7 cellular contexts compared by ENCODE assay signal in the genomic region with DNA sequence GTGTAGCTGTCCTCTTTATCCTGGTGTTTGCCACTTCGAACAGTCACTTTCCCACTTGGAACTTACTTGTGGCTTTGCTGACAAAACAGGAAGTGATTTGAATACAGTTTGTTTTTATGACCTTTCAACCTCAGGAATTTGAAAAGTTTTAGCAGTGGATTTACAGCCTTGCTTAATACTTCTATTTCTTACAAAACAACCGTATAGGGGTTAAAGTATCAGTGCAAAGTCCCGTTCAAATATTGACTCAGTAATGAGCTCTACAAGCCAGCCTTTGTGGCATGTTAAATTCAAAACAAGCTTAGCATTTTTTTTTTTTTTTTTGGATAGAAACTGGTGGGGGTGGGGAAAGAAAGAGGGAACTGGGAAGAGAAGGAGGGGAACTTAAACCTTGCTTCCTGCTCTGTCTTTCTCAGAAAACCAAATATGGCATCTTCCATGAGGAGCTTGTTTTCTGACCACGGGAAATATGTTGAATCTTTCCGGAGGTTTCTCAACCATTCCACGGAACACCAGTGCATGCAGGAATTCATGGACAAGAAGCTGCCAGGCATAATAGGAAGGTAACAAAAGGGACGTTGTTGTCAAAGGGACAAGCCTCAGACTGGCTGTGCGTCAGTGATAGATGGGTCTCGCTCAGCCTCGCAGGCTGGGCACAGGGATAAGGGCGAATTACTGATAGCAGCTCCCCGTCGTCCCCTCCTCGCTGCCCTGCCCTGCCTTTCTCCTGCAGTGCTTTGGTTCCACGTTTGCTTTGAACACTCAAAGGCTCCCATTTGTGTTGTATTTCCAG. TPM values are rescaled to one million over a fixed set of nuclear protein-coding genes. Genes with fewer than 3 reads are reported as not detected.
DNase-seq lines count a peak whose midpoint lies in the region; ATAC-seq and TF ChIP-seq lines count a peak whose summit lies in the region.

A gene (plus strand): TSS at position 408 of the 793 bp plus-strand sequence. CDS start 19 bp downstream, at position 427.

- TF ChIP-seq CTCF in cardiac muscle cell (IDR thresholded peaks at IDR 0.05; ENCODE audit: low read depth, low read length), result no peak

- H3K27me3 ChIP-seq in adipocyte (replicated peaks; ENCODE audit: control insufficient read depth, insufficient read depth, low read length) (no peaks in the 10 kb centered on the region), cardiac muscle cell (no peaks in the 10 kb centered on the region), trophoblast cell (ENCODE audit: insufficient read depth, low read length) (no peaks in the 10 kb centered on the region)

- peak within 1 kb of the TSS; percentile 58 for H3K4me2 ChIP-seq in trophoblast cell (ENCODE audit: low read length)

- peak within 1 kb of the TSS; percentile 45 for H4K12ac ChIP-seq in trophoblast cell (ENCODE audit: low read depth, low read length)

- ATAC-seq in HG02759 (IDR thresholded peaks at IDR 0.05; ENCODE audit: unreplicated experiment), result no peak
- ATAC-seq in GM21367 (IDR thresholded peaks at IDR 0.05; ENCODE audit: unreplicated experiment), result no peak

- no peak within 1 kb of the TSS for H3K23ac ChIP-seq in trophoblast cell (ENCODE audit: low read length)

- WGBS in trophoblast cell (ENCODE audit: extremely low coverage, insufficient coverage, insufficient read length), result no CpG with 5 or more reads among the region's 15 CpGs

- peak within 1 kb of the TSS; percentile 54 for H3K4ac ChIP-seq in trophoblast cell (ENCODE audit: low read depth, low read length)

- peak within 1 kb of the TSS; percentile 78 for H3K14ac ChIP-seq in trophoblast cell (ENCODE audit: low read length)

- peak within 1 kb of the TSS; percentile 86 for H4K91ac ChIP-seq in trophoblast cell (ENCODE audit: low read depth, low read length)

- H3K27ac ChIP-seq in cardiac muscle cell (peak within 1 kb of the TSS; percentile 92), trophoblast cell (ENCODE audit: low read depth, low read length) (peak within 1 kb of the TSS; percentile 96)

- peak within 1 kb of the TSS; percentile 55 for H2BK12ac ChIP-seq in trophoblast cell (ENCODE audit: low read length)

- H3K79me1 ChIP-seq in trophoblast cell (ENCODE audit: low read length), result peaks cover 13% of the 10 kb centered on the region

- peak within 1 kb of the TSS; percentile 86 for H2BK120ac ChIP-seq in trophoblast cell (ENCODE audit: insufficient read depth, low read length, poor library complexity)

- H3K36me3 ChIP-seq in adipocyte (ENCODE audit: control insufficient read depth, insufficient read depth, low read length, severe bottlenecking), result peaks cover 13% of the 10 kb centered on the region
- H3K36me3 ChIP-seq in cardiac muscle cell, result no peaks in the 10 kb centered on the region
- no peaks in the 10 kb centered on the region for H3K36me3 ChIP-seq in trophoblast cell (ENCODE audit: control insufficient read depth in 1 of 2, insufficient read depth in 2 of 2, low read length in 2 of 2)

- H3K9ac ChIP-seq in adipocyte (ENCODE audit: low read length) (peak within 1 kb of the TSS; percentile 98), trophoblast cell (ENCODE audit: low read length) (peak within 1 kb of the TSS; percentile 72)

- H3K4me1 ChIP-seq in adipocyte (ENCODE audit: control insufficient read depth, insufficient read depth, low read length) (peaks cover 41% of the 10 kb centered on the region), cardiac muscle cell (ENCODE audit: low read depth) (peaks cover 19% of the 10 kb centered on the region), trophoblast cell (ENCODE audit: control insufficient read depth in 1 of 2, insufficient read depth in 2 of 2, low read length in 2 of 2) (peaks cover 0 to 5% of the 10 kb centered on the region in 2 experiments)

- peak within 1 kb of the TSS; percentile 94 for H3K4me3 ChIP-seq in adipocyte (ENCODE audit: low read length)
- peak within 1 kb of the TSS; percentile 14 for H3K4me3 ChIP-seq in cardiac muscle cell
- peak within 1 kb of the TSS; percentile 63 for H3K4me3 ChIP-seq in trophoblast cell (ENCODE audit: low read depth, low read length)

- H3K79me2 ChIP-seq in trophoblast cell (ENCODE audit: control insufficient read depth, insufficient read depth, low read length, poor library complexity), result peaks cover 3% of the 10 kb centered on the region

- H3K18ac ChIP-seq in trophoblast cell (ENCODE audit: low read length), result peak within 1 kb of the TSS; percentile 58

- H2AK5ac ChIP-seq in trophoblast cell (ENCODE audit: low read length), result peak within 1 kb of the TSS; percentile 28

- DNase-seq in HT-29 (ENCODE audit: low spot score) (peak; percentile 86), adipocyte (ENCODE audit: low read depth) (peak; percentile 65), cardiac muscle cell (ENCODE audit: low read depth in 1 of 2, low spot score in 1 of 2) (peak; percentile 45 to 87), trophoblast cell (peak; percentile 12 to 76), NCI-H2171 (lab: John Stamatoyannopoulos, UW) (no peak)

- peak within 1 kb of the TSS; percentile 38 for H2AFZ ChIP-seq in trophoblast cell (ENCODE audit: insufficient read depth, low read length, poor library complexity)

- peak within 1 kb of the TSS; percentile 76 for H2BK5ac ChIP-seq in trophoblast cell (ENCODE audit: low read depth, low read length, poor library complexity)

- H3K9me3 ChIP-seq in adipocyte (ENCODE audit: control insufficient read depth, low read length), result no peaks in the 10 kb centered on the region
- H3K9me3 ChIP-seq in cardiac muscle cell (ENCODE audit: low read depth), result no peaks in the 10 kb centered on the region
- H3K9me3 ChIP-seq in trophoblast cell (ENCODE audit: insufficient read depth, low read depth, low read length), result no peaks in the 10 kb centered on the region

- peak within 1 kb of the TSS; percentile 83 for H4K8ac ChIP-seq in trophoblast cell (ENCODE audit: low read depth, low read length)

RNA-seq across cellular contexts. Expression of the gene that starts here (rescaled TPM):
- 18.8 and 27.2 TPM in 2 replicates for total RNA-seq in HT-29 (2014; rRNA removed; shearing (Covaris generic))
- total RNA-seq in cardiac muscle cell, result 3.4 and 5.6 TPM in 2 replicates
- polyA plus RNA-seq in cardiac muscle cell, result 4.7 and 5.0 TPM in 2 replicates
- polyA plus RNA-seq in trophoblast cell (2013), result 43.2 and 52.0 TPM in 2 replicates

Comparison
In these comparisons a context has a peak if more than half of its experiments do, and no peak if none do; other contexts are left out.
1. H3K4me3 ChIP-seq: peak in every context shown above with its lines; median percentile 94 in adipocyte; 63 in trophoblast cell; 14 in cardiac muscle cell.